In genomic region chr17:46641861-46642656, GRCh38 we compare ENCODE assay signal across 7 cellular contexts. TPM values are rescaled to one million over a fixed set of nuclear protein-coding genes. Genes with fewer than 3 reads are reported as not detected.
DNase-seq lines count a peak whose midpoint lies in the region; FAIRE-seq and TF ChIP-seq lines count a peak whose summit lies in the region.
"Not testable (repeated sequence)": the region's sequence is repeated elsewhere in the genome, so short reads cannot be mapped to it uniquely, and the experiment has no call there.

No MANE protein-coding gene starts in this region.

- TF ChIP-seq CTCF in LNCaP clone FGC (IDR thresholded peaks at IDR 0.05; ENCODE audit: control insufficient read depth, extremely low read depth, insufficient read depth), result 0 out of 2 replicates have a peak, but pooled peaks have one; percentile 6
- TF ChIP-seq CTCF in astrocyte (IDR thresholded peaks at IDR 0.05; ENCODE audit: insufficient read depth, low read depth, low read length); kidney (IDR thresholded peaks at IDR 0.05; ENCODE audit: borderline replicate concordance, extremely low read depth, insufficient read depth): not testable (repeated sequence)
- peak; percentile 42 for TF ChIP-seq CTCF in endodermal cell (conservative IDR thresholded peaks at IDR 0.05)
- peak; percentile 50 for TF ChIP-seq CTCF in neural crest cell (conservative IDR thresholded peaks at IDR 0.05)
- peak; percentile 46 for TF ChIP-seq CTCF in type B pancreatic cell (conservative IDR thresholded peaks at IDR 0.05)

- not testable (repeated sequence) for H3K36me3 Mint-ChIP-seq in astrocyte (ENCODE audit: low read depth, unreplicated experiment); endodermal cell (ENCODE audit: low read depth); neural crest cell (ENCODE audit: low read depth); type B pancreatic cell

- not testable (repeated sequence) for H4K20me1 ChIP-seq in astrocyte (ENCODE audit: insufficient read depth, low read length)

- H3K4me3 ChIP-seq in LNCaP clone FGC (ENCODE audit: low read depth, low read length); astrocyte (ENCODE audit: insufficient read depth, low read depth, low read length); endodermal cell (ENCODE audit: low read length); kidney (ENCODE audit: low read length in 2 of 2): not testable (repeated sequence)

- DNase-seq in GM12892 (ENCODE audit: insufficient read length); LNCaP clone FGC (ENCODE audit: low read depth); astrocyte (ENCODE audit: low read depth); endodermal cell; kidney; neural crest cell (ENCODE audit: low read depth, low spot score); type B pancreatic cell (ENCODE audit: extremely low spot score, unreplicated experiment): not testable (repeated sequence)

- H3K9me3 Mint-ChIP-seq in astrocyte (ENCODE audit: unreplicated experiment); endodermal cell; neural crest cell; type B pancreatic cell: not testable (repeated sequence)

- no CpG with 5 or more reads among the region's 2 CpGs for WGBS in endodermal cell (ENCODE audit: insufficient coverage in 1 of 2, insufficient read length in 1 of 2), 2 experiments

- not testable (repeated sequence) for H2AFZ ChIP-seq in astrocyte (ENCODE audit: low read depth, low read length)

- H3K36me3 ChIP-seq in astrocyte (ENCODE audit: insufficient read depth, low read length); endodermal cell (ENCODE audit: control insufficient read depth, insufficient read depth, low read length); kidney (ENCODE audit: control insufficient read depth in 1 of 2, insufficient read depth in 2 of 2, low read length in 2 of 2): not testable (repeated sequence)

- not testable (repeated sequence) for H3K4me3 Mint-ChIP-seq in astrocyte (ENCODE audit: unreplicated experiment); endodermal cell; neural crest cell; type B pancreatic cell

- H3K79me2 ChIP-seq in astrocyte (ENCODE audit: insufficient read depth, low read length), result not testable (repeated sequence)

- not testable (repeated sequence) for H3K9ac ChIP-seq in astrocyte (ENCODE audit: low read length); endodermal cell (ENCODE audit: extremely low read depth, low read length, poor library complexity, severe bottlenecking); kidney (ENCODE audit: low read length in 2 of 2)

- H3K4me2 ChIP-seq in astrocyte (ENCODE audit: low read length), result not testable (repeated sequence)

- H3K27me3 Mint-ChIP-seq in astrocyte (ENCODE audit: low read depth, unreplicated experiment); endodermal cell (ENCODE audit: insufficient read depth); neural crest cell (ENCODE audit: low read depth); type B pancreatic cell: not testable (repeated sequence)

- not testable (repeated sequence) for H3K27ac ChIP-seq in astrocyte (ENCODE audit: low read depth, low read length); endodermal cell (ENCODE audit: low read depth, low read length); kidney (ENCODE audit: low read depth in 2 of 2, low read length in 2 of 2)

- intact Hi-C loops in kidney (cut with DNase I), result not testable (repeated sequence)

- H3K27ac Mint-ChIP-seq in astrocyte (ENCODE audit: unreplicated experiment); endodermal cell; neural crest cell (ENCODE audit: unreplicated experiment); type B pancreatic cell: not testable (repeated sequence)

- not testable (repeated sequence) for TF ChIP-seq POLR2A in GM12892 (IDR thresholded peaks at IDR 0.05; ENCODE audit: low read depth, low read length)

- FAIRE-seq in GM12892 (lab: Jason Lieb, UNC) (peak; percentile 86), astrocyte (lab: Jason Lieb, UNC) (peak; percentile 94), kidney (lab: Jason Lieb, UNC) (peak; percentile 98)

- not testable (repeated sequence) for H3K9me3 ChIP-seq in astrocyte (ENCODE audit: insufficient read depth, low read depth, low read length); endodermal cell (ENCODE audit: control insufficient read depth, low read length); kidney (ENCODE audit: control insufficient read depth in 1 of 2, low read length in 2 of 2)

- H3K27me3 ChIP-seq in astrocyte (ENCODE audit: insufficient read depth, low read length); endodermal cell (ENCODE audit: control insufficient read depth, insufficient read depth, low read length, poor library complexity, severe bottlenecking): not testable (repeated sequence)

- H3K4me1 ChIP-seq in astrocyte (ENCODE audit: insufficient read depth, low read length); endodermal cell (ENCODE audit: control insufficient read depth, insufficient read depth, low read length); kidney (ENCODE audit: control insufficient read depth in 1 of 2, insufficient read depth in 1 of 2, low read depth in 1 of 2, low read length in 2 of 2): not testable (repeated sequence)

- not testable (repeated sequence) for H3K4me1 Mint-ChIP-seq in astrocyte (ENCODE audit: low read depth, unreplicated experiment); endodermal cell; neural crest cell; type B pancreatic cell (ENCODE audit: unreplicated experiment)

RNA-seq across cellular contexts. Expression of gene NSF, which starts 51.6 kb away (rescaled TPM):
- polyA plus RNA-seq in GM12892 (2012; ENCODE audit: missing spikeins), result 12.1 TPM
- 83.4 and 86.2 TPM in 2 replicates for total RNA-seq in astrocyte
- 10 to 100 TPM; 29.7 to 41.0 TPM for total RNA-seq in endodermal cell
- polyA plus RNA-seq in endodermal cell (2013, experiment 1 of 2), result 34.9 TPM
- polyA plus RNA-seq in endodermal cell (2013, experiment 2 of 2), result 32.8 TPM
- total RNA-seq in kidney, result 52.4 TPM
- 14.2 TPM for polyA plus RNA-seq in kidney (ENCODE audit: insufficient read depth, low read depth, low replicate concordance)
- total RNA-seq in neural crest cell, result 47.9 and 48.7 TPM in 2 replicates
- 44.2 and 45.2 TPM in 2 replicates for total RNA-seq in type B pancreatic cell (ENCODE audit: low replicate concordance)
